Comparison of ENCODE assay signal across 21 cellular contexts in genomic region chr1:172647987-172648386, GRCh38. TPM values are rescaled to one million over a fixed set of nuclear protein-coding genes. Genes with fewer than 3 reads are reported as not detected.
"Had no signal": no experiment of that assay in that cellular context is flagged by ENCODE, and none has a peak within 500 bp of the region (broad histone marks: within the 10 kb centered on the region; RNA-seq: fewer than 3 reads in every experiment).

No MANE protein-coding gene starts in this region.

- H3K27ac ChIP-seq: adrenal gland, cardiac muscle cell, dorsolateral prefrontal cortex, gastroesophageal sphincter, neural progenitor cell, ovary, SJCRH30, thoracic aorta, upper lobe of right lung had no signal

- ATAC-seq: gastroesophageal sphincter, heart right ventricle, left lobe of liver, sciatic nerve, upper lobe of right lung had no signal

- H3K4me3 Mint-ChIP-seq: activated B cell treated with CpG ODN at 0.5 μM for 24 hours, endodermal cell, neural progenitor cell had no signal

- H3K27ac Mint-ChIP-seq: activated B cell treated with CpG ODN at 0.5 μM for 24 hours, endodermal cell, neural progenitor cell had no signal

- H3K4me1 ChIP-seq: adrenal gland, gastroesophageal sphincter, neural progenitor cell, upper lobe of right lung had no signal

- DNase-seq: activated B cell treated with CpG ODN at 0.5 μM for 24 hours, activated gamma-delta T cell, adrenal gland, dorsolateral prefrontal cortex, endodermal cell, heart right ventricle, islet precursor cell, midbrain, ovary, SJCRH30, upper lobe of right lung had no signal

- H3K9me3 Mint-ChIP-seq: activated B cell treated with CpG ODN at 0.5 μM for 24 hours, endodermal cell, neural progenitor cell had no signal

- H3K36me3 Mint-ChIP-seq: neural progenitor cell had no signal

- H2AFZ ChIP-seq: neural progenitor cell had no signal

- H3K27me3 ChIP-seq: adrenal gland, cardiac muscle cell, gastroesophageal sphincter, heart right ventricle, neural progenitor cell, ovary, SJCRH30, upper lobe of right lung had no signal

- H3K4me1 Mint-ChIP-seq: endodermal cell, neural progenitor cell had no signal

- H3K4me3 ChIP-seq: adrenal gland, cardiac muscle cell, dorsolateral prefrontal cortex, gastroesophageal sphincter, heart right ventricle, neural progenitor cell, ovary, SJCRH30, thoracic aorta, upper lobe of right lung had no signal

- H3K9me3 ChIP-seq: adrenal gland, gastroesophageal sphincter, heart right ventricle, ovary, SJCRH30, thoracic aorta, upper lobe of right lung had no signal

- H3K9ac ChIP-seq: neural progenitor cell had no signal

- H3K36me3 ChIP-seq: adrenal gland, cardiac muscle cell, gastroesophageal sphincter, heart right ventricle, neural progenitor cell, ovary, SJCRH30, thoracic aorta, upper lobe of right lung had no signal

- H3K4me2 ChIP-seq: neural progenitor cell had no signal

RNA-seq across cellular contexts. Expression of gene FASLG, which starts 10.9 kb away (rescaled TPM):
- total RNA-seq: activated B cell treated with CpG ODN at 0.5 μM for 24 hours, cardiac muscle cell, endodermal cell, epithelial cell of proximal tubule, gastroesophageal sphincter, left lobe of liver, lung microvascular endothelial cell, myocyte, pulmonary artery endothelial cell, SJCRH30, thoracic aorta had no signal
